ENCODE assay signal across 8 cellular contexts in the genomic region with DNA sequence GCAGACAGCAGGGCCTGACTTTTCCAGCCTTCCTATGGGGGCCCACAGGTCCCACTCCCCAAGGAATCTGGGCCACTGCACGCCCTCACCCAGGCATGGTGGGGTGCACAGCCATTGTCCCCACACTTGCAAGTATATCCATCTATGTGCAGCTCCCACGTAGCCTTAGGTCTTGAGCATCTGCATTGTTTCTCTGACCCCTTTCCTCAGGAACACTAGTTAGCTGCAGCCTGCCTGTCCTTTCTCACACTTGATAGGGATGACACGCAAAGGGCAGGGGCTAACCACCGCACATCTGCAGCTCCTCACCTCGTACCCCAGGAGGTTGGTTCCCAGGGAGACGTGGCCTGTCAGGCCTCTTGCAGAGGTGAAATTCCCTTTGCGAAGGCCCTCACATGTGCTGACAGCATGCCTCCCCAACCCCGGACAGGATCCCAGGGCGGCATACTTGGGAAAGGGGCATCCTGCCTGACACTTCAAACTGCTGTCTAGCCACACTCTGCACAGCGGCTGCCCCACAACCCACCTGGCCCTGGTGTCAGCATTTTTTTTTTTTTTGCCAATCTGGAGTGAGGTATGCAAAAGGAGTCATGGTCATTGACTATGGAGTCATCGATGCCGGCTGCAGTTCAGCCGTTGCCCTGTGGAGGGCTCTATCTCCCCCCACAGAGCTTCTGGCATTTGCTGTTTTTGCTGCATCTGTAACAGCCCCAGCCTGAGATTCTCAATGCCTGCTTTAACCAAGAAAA. TPM values are rescaled to one million over a fixed set of nuclear protein-coding genes. Genes with fewer than 3 reads are reported as not detected.
DNase-seq lines count a peak whose midpoint lies in the region; ATAC-seq and TF ChIP-seq lines count a peak whose summit lies in the region.

No MANE protein-coding gene starts in this region.

- no peak overlapping the region for H3K9ac ChIP-seq in MM.1S (ENCODE audit: low read length)

- H3K36me3 ChIP-seq in MM.1S (replicated peaks; ENCODE audit: insufficient read depth, low read length) (0 out of 2 replicates have a peak, but pooled peaks cover 12% of the 10 kb centered on the region), mucosa of descending colon (ENCODE audit: low read depth) (no peaks in the 10 kb centered on the region), uterus (no peaks in the 10 kb centered on the region)

- in situ Hi-C loops in GM13976 (cut with MboI; ENCODE audit: low sequenced_read_pairs, unreplicated experiment) = no loop called here

- no peaks in the 10 kb centered on the region for H3K27me3 Mint-ChIP-seq in activated B cell treated with CpG ODN at 0.5 μM for 24 hours

- no peak for TF ChIP-seq POLR2A in uterus (IDR thresholded peaks at IDR 0.05)

- intact Hi-C loops in activated B cell treated with CpG ODN at 0.5 μM for 24 hours (cut with micrococcal nuclease) (loop anchor here (5.0 kb wide), 3 partner anchors 73 to 1323 kb away; a partner anchor contains a TSS), mucosa of descending colon (cut with DNase I, micrococcal nuclease) (no loop called here), uterus (cut with DNase I; ENCODE audit: low total_unique reads) (no loop called here)

- peaks cover 25% of the 10 kb centered on the region for H3F3A ChIP-seq in MM.1S (ENCODE audit: insufficient read depth, low read length)

- H3K4me1 ChIP-seq in MM.1S (ENCODE audit: low read length) (peaks cover 28% of the 10 kb centered on the region), mucosa of descending colon (ENCODE audit: low read depth) (peaks cover 30% of the 10 kb centered on the region), uterus (peaks cover 10 to 19% of the 10 kb centered on the region in 2 donors)

- DNase-seq in Ammon's horn (ENCODE audit: low spot score) = peak; percentile 70
- peak; percentile 80 for DNase-seq in GM13976 (ENCODE audit: low spot score)
- peak; percentile 65 for DNase-seq in MM.1S
- no peak for DNase-seq in activated B cell treated with CpG ODN at 0.5 μM for 24 hours
- peak; percentile 74 for DNase-seq in epidermal melanocyte (ENCODE audit: insufficient read length, low spot score)
- peak in 1 of 3 donors; percentile 68 for DNase-seq in mucosa of descending colon
- DNase-seq in uterus = peak in 1 of 2 donors; percentile 62
- no peak for DNase-seq in cerebellar nuclear complex (lab: John Stamatoyannopoulos, UW)

- peaks cover 32% of the 10 kb centered on the region for H3K79me2 ChIP-seq in MM.1S (ENCODE audit: low read length)

- TF ChIP-seq CTCF in GM13976 (IDR thresholded peaks at IDR 0.05; ENCODE audit: borderline replicate concordance, control extremely low read depth, extremely low read depth, insufficient read depth, missing control alignments) (peak; percentile 41), MM.1S (IDR thresholded peaks at IDR 0.05; ENCODE audit: low read length) (peak; percentile 90), activated B cell treated with CpG ODN at 0.5 μM for 24 hours (IDR thresholded peaks at IDR 0.05) (no peak), mucosa of descending colon (IDR thresholded peaks at IDR 0.05) (peak; percentile 49), uterus (IDR thresholded peaks at IDR 0.05) (peak; percentile 54 to 80 (median 66))

- POLR2A ChIA-PET in activated B cell treated with CpG ODN at 0.5 μM for 24 hours (lab: Charles Lee) = interaction anchor here (0.5 to 1.1 kb wide), 3 partner anchors 346 to 677 kb away, joined by 3 read pairs; a partner anchor contains a TSS

- no peaks in the 10 kb centered on the region for H3K9me2 ChIP-seq in MM.1S (replicated peaks; ENCODE audit: insufficient read depth, low read length)

- H3K4me3 ChIP-seq in MM.1S (ENCODE audit: low read length) (no peak overlapping the region), mucosa of descending colon (no peak overlapping the region), uterus (no peak overlapping the region)

- no peaks in the 10 kb centered on the region for H3K9me3 Mint-ChIP-seq in activated B cell treated with CpG ODN at 0.5 μM for 24 hours

- H3K27ac ChIP-seq in MM.1S (ENCODE audit: low read length) (peak overlapping the region; percentile 18; the same call in 1 of the 2 replicates), uterus (peak overlapping the region; percentile 66 to 84)

- H3K36me3 Mint-ChIP-seq in activated B cell treated with CpG ODN at 0.5 μM for 24 hours (ENCODE audit: low read depth) = peaks cover 17% of the 10 kb centered on the region

- H3K4me3 Mint-ChIP-seq in activated B cell treated with CpG ODN at 0.5 μM for 24 hours = peak overlapping the region; percentile 44

- H3K4me2 ChIP-seq in MM.1S (ENCODE audit: low read depth, low read length) = peak overlapping the region; percentile 99; the same call in 1 of the 2 replicates

- peak overlapping the region; percentile 63 for H3K27ac Mint-ChIP-seq in activated B cell treated with CpG ODN at 0.5 μM for 24 hours

- no peak overlapping the region for H2AFZ ChIP-seq in MM.1S (ENCODE audit: low read length)

- no peaks in the 10 kb centered on the region for H3K9me3 ChIP-seq in MM.1S (replicated peaks; ENCODE audit: insufficient read depth, low read length)
- H3K9me3 ChIP-seq in mucosa of descending colon = no peaks in the 10 kb centered on the region
- H3K9me3 ChIP-seq in uterus = no peaks in the 10 kb centered on the region

- CTCF ChIA-PET in activated B cell treated with CpG ODN at 0.5 μM for 24 hours (lab: Charles Lee) = no interaction called here

- peak; percentile 26 for ATAC-seq in activated B cell treated with CpG ODN at 0.5 μM for 24 hours (ENCODE audit: low read depth)
- ATAC-seq in mucosa of descending colon = peak; percentile 21

- H3K27me3 ChIP-seq in MM.1S (replicated peaks; ENCODE audit: insufficient read depth, low read length) (no peaks in the 10 kb centered on the region), uterus (no peaks in the 10 kb centered on the region)

- H4K20me1 ChIP-seq in MM.1S (ENCODE audit: insufficient read depth, low read length) = no peaks in the 10 kb centered on the region

- H3K4me1 Mint-ChIP-seq in activated B cell treated with CpG ODN at 0.5 μM for 24 hours = peaks cover 53% of the 10 kb centered on the region

RNA-seq across cellular contexts. Expression of a gene that starts 5.0 kb away (rescaled TPM):
- total RNA-seq in activated B cell treated with CpG ODN at 0.5 μM for 24 hours = 23.5 and 26.7 TPM in 2 replicates
- total RNA-seq in mucosa of descending colon = 10 to 100 TPM; 12.3 to 18.1 (median 13.8) TPM
- 10 to 100 TPM in 2 of 4 donors, 1 to 10 TPM in 2; 5.0 to 29.6 (median 15.7) TPM for total RNA-seq in uterus

RNA-seq across cellular contexts. Expression of a gene that starts 5.2 kb away (rescaled TPM):
- 24.2 and 24.3 TPM in 2 replicates for total RNA-seq in activated B cell treated with CpG ODN at 0.5 μM for 24 hours
- total RNA-seq in mucosa of descending colon = 10 to 100 TPM; 16.4 to 31.9 (median 27.6) TPM
- 10 to 100 TPM; 33.3 to 75.5 (median 55.2) TPM for total RNA-seq in uterus

Comparison
In these comparisons a context has a peak if more than half of its experiments do, and no peak if none do; other contexts are left out.
1. DNase-seq: peak in Ammon's horn (single experiment), GM13976 (single experiment), MM.1S (single experiment) and epidermal melanocyte (single experiment); none in activated B cell treated with CpG ODN at 0.5 μM for 24 hours (single experiment) and cerebellar nuclear complex (0 of 2).